1 cellular context compared by ENCODE assay signal in the genomic region with DNA sequence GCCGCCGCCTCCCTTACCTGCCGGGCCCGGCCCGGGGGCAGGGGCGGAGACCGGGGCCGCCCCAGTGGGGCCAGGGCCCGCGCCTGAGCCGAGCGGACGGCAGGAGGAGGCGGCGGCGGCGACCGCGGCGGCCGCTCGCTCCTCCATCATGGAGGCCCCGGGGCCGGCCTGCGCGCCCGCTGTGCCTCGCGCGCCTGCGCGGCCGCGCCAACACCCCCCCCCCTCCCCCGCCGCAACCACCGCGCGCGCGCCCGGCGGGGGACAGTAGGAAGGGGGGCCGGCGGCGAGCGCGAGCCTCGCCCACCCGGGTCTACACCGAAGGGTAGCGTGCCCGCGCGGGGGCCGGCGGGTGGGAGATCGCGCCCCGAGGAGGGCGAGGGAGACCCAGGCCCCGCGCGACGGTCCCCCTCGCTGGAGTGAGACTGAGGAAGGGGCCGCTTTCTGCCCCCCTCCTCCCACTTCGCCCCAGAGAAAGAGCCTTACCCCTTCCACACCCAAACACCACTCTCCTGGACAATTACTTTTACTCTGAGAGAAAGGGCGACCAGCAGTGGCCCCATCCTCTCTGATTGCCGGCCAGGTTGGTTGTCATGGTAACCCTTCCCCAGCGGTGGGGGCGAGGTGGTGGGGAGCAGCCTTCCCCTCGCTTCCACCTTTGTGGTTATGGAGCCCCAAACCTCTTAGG.
TF ChIP-seq lines count a peak whose summit lies in the region.

Gene STRN4, minus strand, starts transcription at position 170 of the 685 bp plus-strand sequence. Its CDS starts 20 bp downstream, at position 150.

TF ChIP-seq in HepG2, 621 proteins besides CTCF, POLR2A, EP300 and RAD21 (continued from another document and continues in another):
- TF ChIP-seq MYPOP (CRISPR knock-in tag; IDR thresholded peaks at IDR 0.05) (no peak), GMEB1 (CRISPR knock-in tag; IDR thresholded peaks at IDR 0.05; ENCODE audit: borderline replicate concordance) (no peak), ZSCAN9 (CRISPR knock-in tag; IDR thresholded peaks at IDR 0.05; ENCODE audit: borderline replicate concordance) (no peak), ZNF577 (CRISPR knock-in tag; IDR thresholded peaks at IDR 0.05; ENCODE audit: borderline replicate concordance, low read depth) (no peak), PHF5A (CRISPR knock-in tag; IDR thresholded peaks at IDR 0.05; ENCODE audit: low read depth, unreplicated experiment) (no peak), JUNB (CRISPR knock-in tag; IDR thresholded peaks at IDR 0.05; ENCODE audit: borderline replicate concordance) (no peak), GPBP1L1 (CRISPR knock-in tag; IDR thresholded peaks at IDR 0.05) (no peak), ETV6 (CRISPR knock-in tag; conservative IDR thresholded peaks at IDR 0.05) (no peak), ZNF367 (CRISPR knock-in tag; IDR thresholded peaks at IDR 0.05; ENCODE audit: borderline replicate concordance) (no peak), PATZ1 (CRISPR knock-in tag; IDR thresholded peaks at IDR 0.05) (peak; percentile 21; the same call in 1 of the 2 replicates), AGO2 (optimal IDR thresholded peaks at IDR 0.05; ENCODE audit: low read depth, low read length) (peak; percentile 5), CENPT (CRISPR knock-in tag; IDR thresholded peaks at IDR 0.05; ENCODE audit: low read depth) (no peak), TRIM24 (CRISPR knock-in tag; IDR thresholded peaks at IDR 0.05) (no peak), SYNCRIP (IDR thresholded peaks at IDR 0.05; ENCODE audit: insufficient read depth, low read depth, low read length) (no peak), NRL (CRISPR knock-in tag; IDR thresholded peaks at IDR 0.05; ENCODE audit: borderline replicate concordance) (no peak), ZSCAN22 (CRISPR knock-in tag; IDR thresholded peaks at IDR 0.05) (no peak), TEAD3 (CRISPR knock-in tag; optimal IDR thresholded peaks at IDR 0.05; ENCODE audit: borderline replicate concordance) (no peak), SIX4 (CRISPR knock-in tag; IDR thresholded peaks at IDR 0.05) (no peak), KDM3A (CRISPR knock-in tag; IDR thresholded peaks at IDR 0.05; ENCODE audit: low read depth) (no peak), ZNF333 (CRISPR knock-in tag; IDR thresholded peaks at IDR 0.05; ENCODE audit: borderline replicate concordance) (no peak), CHCHD3 (CRISPR knock-in tag; IDR thresholded peaks at IDR 0.05) (no peak), YY1 (IDR thresholded peaks at IDR 0.05; ENCODE audit: insufficient read depth, insufficient replicate concordance, low read depth, low read length) (no peak), PBX2 (CRISPR knock-in tag; IDR thresholded peaks at IDR 0.05) (no peak), RFX1 (IDR thresholded peaks at IDR 0.05) (peak; percentile 63), MXI1 (IDR thresholded peaks at IDR 0.05; ENCODE audit: borderline replicate concordance, low read depth, low read length) (no peak), PAWR (CRISPR knock-in tag; IDR thresholded peaks at IDR 0.05; ENCODE audit: borderline replicate concordance) (no peak), MAZ (IDR thresholded peaks at IDR 0.05; ENCODE audit: borderline replicate concordance, low read depth, low read length) (0 out of 2 replicates have a peak, but pooled peaks have one; percentile 52), MAZ (CRISPR knock-in tag; IDR thresholded peaks at IDR 0.05; ENCODE audit: low read depth) (0 out of 2 replicates have a peak, but pooled peaks have one; percentile 12), GATAD2A (CRISPR knock-in tag; IDR thresholded peaks at IDR 0.05) (no peak), MYC (CRISPR knock-in tag; IDR thresholded peaks at IDR 0.05; ENCODE audit: borderline replicate concordance) (no peak), ZNF850 (CRISPR knock-in tag; conservative IDR thresholded peaks at IDR 0.05) (no peak), RARA (CRISPR knock-in tag; IDR thresholded peaks at IDR 0.05) (no peak), ZSCAN31 (CRISPR knock-in tag; IDR thresholded peaks at IDR 0.05; ENCODE audit: low read depth) (no peak), ZSCAN25 (CRISPR knock-in tag; IDR thresholded peaks at IDR 0.05) (no peak), SUZ12 (IDR thresholded peaks at IDR 0.05; ENCODE audit: low read depth, low read length) (no peak), CERS6 (CRISPR knock-in tag; IDR thresholded peaks at IDR 0.05) (no peak), SRSF9 (IDR thresholded peaks at IDR 0.05; ENCODE audit: borderline replicate concordance, insufficient read depth, low read depth, low read length, poor library complexity, severe bottlenecking) (no peak), BORCS8-MEF2B (CRISPR knock-in tag; IDR thresholded peaks at IDR 0.05) (no peak), ZNF501 (CRISPR knock-in tag; IDR thresholded peaks at IDR 0.05) (no peak), ZFY (CRISPR knock-in tag; IDR thresholded peaks at IDR 0.05) (peak; percentile 41), SALL2 (CRISPR knock-in tag; IDR thresholded peaks at IDR 0.05) (0 out of 2 replicates have a peak, but pooled peaks have one; percentile 8), CREB1 (IDR thresholded peaks at IDR 0.05) (no peak), CREB1 (CRISPR knock-in tag; IDR thresholded peaks at IDR 0.05) (no peak), ZMYM4 (CRISPR knock-in tag; IDR thresholded peaks at IDR 0.05) (no peak), ZNF879 (CRISPR knock-in tag; IDR thresholded peaks at IDR 0.05) (no peak), ZNF720 (CRISPR knock-in tag; IDR thresholded peaks at IDR 0.05) (no peak)
- TF ChIP-seq, protein P1, sequence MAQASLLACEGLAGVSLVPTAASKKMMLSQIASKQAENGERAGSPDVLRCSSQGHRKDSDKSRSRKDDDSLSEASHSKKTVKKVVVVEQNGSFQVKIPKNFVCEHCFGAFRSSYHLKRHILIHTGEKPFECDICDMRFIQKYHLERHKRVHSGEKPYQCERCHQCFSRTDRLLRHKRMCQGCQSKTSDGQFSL (CRISPR knock-in tag; IDR thresholded peaks at IDR 0.05) = 0 out of 2 replicates have a peak, but pooled peaks have one; percentile 25
- TF ChIP-seq, protein P2, sequence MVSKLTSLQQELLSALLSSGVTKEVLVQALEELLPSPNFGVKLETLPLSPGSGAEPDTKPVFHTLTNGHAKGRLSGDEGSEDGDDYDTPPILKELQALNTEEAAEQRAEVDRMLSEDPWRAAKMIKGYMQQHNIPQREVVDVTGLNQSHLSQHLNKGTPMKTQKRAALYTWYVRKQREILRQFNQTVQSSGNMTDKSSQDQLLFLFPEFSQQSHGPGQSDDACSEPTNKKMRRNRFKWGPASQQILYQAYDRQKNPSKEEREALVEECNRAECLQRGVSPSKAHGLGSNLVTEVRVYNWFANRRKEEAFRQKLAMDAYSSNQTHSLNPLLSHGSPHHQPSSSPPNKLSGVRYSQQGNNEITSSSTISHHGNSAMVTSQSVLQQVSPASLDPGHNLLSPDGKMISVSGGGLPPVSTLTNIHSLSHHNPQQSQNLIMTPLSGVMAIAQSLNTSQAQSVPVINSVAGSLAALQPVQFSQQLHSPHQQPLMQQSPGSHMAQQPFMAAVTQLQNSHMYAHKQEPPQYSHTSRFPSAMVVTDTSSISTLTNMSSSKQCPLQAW (CRISPR knock-in tag; IDR thresholded peaks at IDR 0.05) = 0 out of 2 replicates have a peak, but pooled peaks have one; percentile 19
- TF ChIP-seq, protein P3, sequence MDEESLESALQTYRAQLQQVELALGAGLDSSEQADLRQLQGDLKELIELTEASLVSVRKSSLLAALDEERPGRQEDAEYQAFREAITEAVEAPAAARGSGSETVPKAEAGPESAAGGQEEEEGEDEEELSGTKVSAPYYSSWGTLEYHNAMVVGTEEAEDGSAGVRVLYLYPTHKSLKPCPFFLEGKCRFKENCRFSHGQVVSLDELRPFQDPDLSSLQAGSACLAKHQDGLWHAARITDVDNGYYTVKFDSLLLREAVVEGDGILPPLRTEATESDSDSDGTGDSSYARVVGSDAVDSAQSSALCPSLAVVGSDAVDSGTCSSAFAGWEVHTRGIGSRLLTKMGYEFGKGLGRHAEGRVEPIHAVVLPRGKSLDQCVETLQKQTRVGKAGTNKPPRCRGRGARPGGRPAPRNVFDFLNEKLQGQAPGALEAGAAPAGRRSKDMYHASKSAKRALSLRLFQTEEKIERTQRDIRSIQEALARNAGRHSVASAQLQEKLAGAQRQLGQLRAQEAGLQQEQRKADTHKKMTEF (CRISPR knock-in tag; IDR thresholded peaks at IDR 0.05) = no peak
- TF ChIP-seq, protein P4, sequence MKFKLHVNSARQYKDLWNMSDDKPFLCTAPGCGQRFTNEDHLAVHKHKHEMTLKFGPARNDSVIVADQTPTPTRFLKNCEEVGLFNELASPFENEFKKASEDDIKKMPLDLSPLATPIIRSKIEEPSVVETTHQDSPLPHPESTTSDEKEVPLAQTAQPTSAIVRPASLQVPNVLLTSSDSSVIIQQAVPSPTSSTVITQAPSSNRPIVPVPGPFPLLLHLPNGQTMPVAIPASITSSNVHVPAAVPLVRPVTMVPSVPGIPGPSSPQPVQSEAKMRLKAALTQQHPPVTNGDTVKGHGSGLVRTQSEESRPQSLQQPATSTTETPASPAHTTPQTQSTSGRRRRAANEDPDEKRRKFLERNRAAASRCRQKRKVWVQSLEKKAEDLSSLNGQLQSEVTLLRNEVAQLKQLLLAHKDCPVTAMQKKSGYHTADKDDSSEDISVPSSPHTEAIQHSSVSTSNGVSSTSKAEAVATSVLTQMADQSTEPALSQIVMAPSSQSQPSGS (CRISPR knock-in tag; IDR thresholded peaks at IDR 0.05) = no peak
- TF ChIP-seq, protein P5, sequence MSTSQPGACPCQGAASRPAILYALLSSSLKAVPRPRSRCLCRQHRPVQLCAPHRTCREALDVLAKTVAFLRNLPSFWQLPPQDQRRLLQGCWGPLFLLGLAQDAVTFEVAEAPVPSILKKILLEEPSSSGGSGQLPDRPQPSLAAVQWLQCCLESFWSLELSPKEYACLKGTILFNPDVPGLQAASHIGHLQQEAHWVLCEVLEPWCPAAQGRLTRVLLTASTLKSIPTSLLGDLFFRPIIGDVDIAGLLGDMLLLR (CRISPR knock-in tag; IDR thresholded peaks at IDR 0.05) = no peak
- TF ChIP-seq, protein P6, sequence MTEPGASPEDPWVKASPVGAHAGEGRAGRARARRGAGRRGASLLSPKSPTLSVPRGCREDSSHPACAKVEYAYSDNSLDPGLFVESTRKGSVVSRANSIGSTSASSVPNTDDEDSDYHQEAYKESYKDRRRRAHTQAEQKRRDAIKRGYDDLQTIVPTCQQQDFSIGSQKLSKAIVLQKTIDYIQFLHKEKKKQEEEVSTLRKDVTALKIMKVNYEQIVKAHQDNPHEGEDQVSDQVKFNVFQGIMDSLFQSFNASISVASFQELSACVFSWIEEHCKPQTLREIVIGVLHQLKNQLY (CRISPR knock-in tag; IDR thresholded peaks at IDR 0.05) = no peak
